Comparison of ENCODE assay signal across 13 cellular contexts in genomic region chr10:110613341-110613995, GRCh38. TPM values are rescaled to one million over a fixed set of nuclear protein-coding genes. Genes with fewer than 3 reads are reported as not detected.
A peak's percentile ranks its signal among the peaks of the same experiment; 100 is the strongest.
DNase-seq lines count a peak whose midpoint lies in the region; ATAC-seq and TF ChIP-seq lines count a peak whose summit lies in the region.
"Had no signal": no experiment of that assay in that cellular context is flagged by ENCODE, and none has a peak within 500 bp of the region (broad histone marks: within the 10 kb centered on the region; RNA-seq: fewer than 3 reads in every experiment).

No MANE protein-coding gene starts in this region.

- no peak overlapping the region for H4K8ac ChIP-seq in mesenchymal stem cell (ENCODE audit: low read length)

- H3K36me3 ChIP-seq in mesenchymal stem cell (ENCODE audit: control insufficient read depth in 1 of 2, insufficient read depth in 2 of 2, low read depth in 1 of 2, low read length in 2 of 2) = no peaks in the 10 kb centered on the region
- H3K36me3 ChIP-seq in upper lobe of right lung = no peaks in the 10 kb centered on the region
- H3K36me3 ChIP-seq: upper lobe of left lung had no signal

- no peak overlapping the region for H3K23ac ChIP-seq in mesenchymal stem cell (ENCODE audit: low read length in 2 of 2)

- H3K14ac ChIP-seq in mesenchymal stem cell (ENCODE audit: low read length in 2 of 2) = no peak overlapping the region

- peak; percentile 14 for ATAC-seq in GM21515 (IDR thresholded peaks at IDR 0.05; ENCODE audit: unreplicated experiment)
- no peak for ATAC-seq in upper lobe of right lung
- ATAC-seq: Panc1, WTC11 had no signal

- no peak overlapping the region for H3K4ac ChIP-seq in mesenchymal stem cell (ENCODE audit: low read depth in 1 of 2, low read length in 2 of 2)

- no peaks in the 10 kb centered on the region for H3K79me1 ChIP-seq in mesenchymal stem cell (replicated peaks; ENCODE audit: low read length, poor library complexity, severe bottlenecking)

- H3K4me3 ChIP-seq in mesenchymal stem cell (ENCODE audit: insufficient read depth in 1 of 2, low read depth in 1 of 2, low read length in 2 of 2) (no peak overlapping the region), upper lobe of right lung (no peak overlapping the region)
- H3K4me3 ChIP-seq: upper lobe of left lung had no signal

- H4K91ac ChIP-seq in mesenchymal stem cell (ENCODE audit: low read length) = no peak overlapping the region

- 91% methylated on average over 6 of the region's 8 CpGs for WGBS in mesenchymal stem cell

- no peaks in the 10 kb centered on the region for H3K4me1 ChIP-seq in mesenchymal stem cell (ENCODE audit: control insufficient read depth, insufficient read depth, low read depth, low read length)
- H3K4me1 ChIP-seq in upper lobe of right lung = no peaks in the 10 kb centered on the region

- intact Hi-C loops in upper lobe of right lung (cut with DNase I) = no loop called here

- H2BK12ac ChIP-seq in mesenchymal stem cell (ENCODE audit: low read length in 2 of 2) = no peak overlapping the region

- no peak overlapping the region for H3K9ac ChIP-seq in mesenchymal stem cell (ENCODE audit: low read length)

- H2AFZ ChIP-seq in mesenchymal stem cell (ENCODE audit: low read depth, low read length) = no peak overlapping the region

- no peak overlapping the region for H3K18ac ChIP-seq in mesenchymal stem cell (ENCODE audit: low read depth in 1 of 2, low read length in 2 of 2)

- H3K4me2 ChIP-seq in mesenchymal stem cell (ENCODE audit: low read length, poor library complexity, severe bottlenecking) = no peak overlapping the region

- no peak overlapping the region for H2BK120ac ChIP-seq in mesenchymal stem cell (ENCODE audit: low read depth, low read length)

- peak; percentile 40 for DNase-seq in SIG-M5 treated with dmso at 0.1 percent for 504 hours (lab: John Stamatoyannopoulos, UW; ENCODE audit: unreplicated experiment)
- no peak for DNase-seq in SIG-M5 (lab: John Stamatoyannopoulos, UW)
- DNase-seq in NOMO-1 treated with DMSO at 0.1 percent for 48 hours (lab: John Stamatoyannopoulos, UW; ENCODE audit: unreplicated experiment) = peak; percentile 66
- DNase-seq in mesenchymal stem cell = no peak
- no peak for DNase-seq in NCI-H146 treated with DMSO at 0.1 percent for 48 hours (lab: John Stamatoyannopoulos, UW; ENCODE audit: unreplicated experiment)
- no peak for DNase-seq in upper lobe of right lung
- no peak for DNase-seq in iPS-NIHi7 (ENCODE audit: extremely low spot score)
- DNase-seq: islet precursor cell, NCI-H1092, upper lobe of left lung had no signal

- H3K9me3 ChIP-seq in mesenchymal stem cell (ENCODE audit: control insufficient read depth, low read length) = no peaks in the 10 kb centered on the region
- H3K9me3 ChIP-seq in upper lobe of right lung = no peaks in the 10 kb centered on the region
- H3K9me3 ChIP-seq: upper lobe of left lung had no signal

- H3K27me3 ChIP-seq in mesenchymal stem cell (ENCODE audit: control insufficient read depth in 1 of 2, insufficient read depth in 1 of 2, low read length in 2 of 2) = peaks cover 0 to 22% of the 10 kb centered on the region in 2 experiments
- no peaks in the 10 kb centered on the region for H3K27me3 ChIP-seq in upper lobe of right lung
- H3K27me3 ChIP-seq: upper lobe of left lung had no signal

- H2AK5ac ChIP-seq in mesenchymal stem cell (ENCODE audit: low read length, severe bottlenecking) = no peak overlapping the region

- H2BK5ac ChIP-seq in mesenchymal stem cell (ENCODE audit: low read depth, low read length, poor library complexity, severe bottlenecking) = peak overlapping the region; percentile 14

- H2BK15ac ChIP-seq in mesenchymal stem cell (ENCODE audit: low read depth, poor library complexity, severe bottlenecking) = no peak overlapping the region

- TF ChIP-seq CTCF in upper lobe of right lung (IDR thresholded peaks at IDR 0.05) = no peak

- H3K27ac ChIP-seq in mesenchymal stem cell (ENCODE audit: low read length, poor library complexity, severe bottlenecking) (no peak overlapping the region), upper lobe of right lung (no peak overlapping the region)
- H3K27ac ChIP-seq: upper lobe of left lung had no signal

RNA-seq across cellular contexts. Expression of gene RBM20, which starts 30.7 kb away (rescaled TPM):
- polyA plus RNA-seq in mesenchymal stem cell (2013, experiment 1 of 2) = 0.68 TPM
- polyA plus RNA-seq in mesenchymal stem cell (2013, experiment 2 of 2) = 0.55 TPM
- total RNA-seq in upper lobe of right lung = 0.41 TPM

RNA-seq across cellular contexts. Expression of gene SMC3, which starts 46.0 kb away (rescaled TPM):
- polyA plus RNA-seq in mesenchymal stem cell (2013, experiment 1 of 2) = 19.1 TPM
- polyA plus RNA-seq in mesenchymal stem cell (2013, experiment 2 of 2) = 19.0 TPM
- 29.8 TPM for total RNA-seq in upper lobe of right lung

Comparison
In these comparisons a context has a peak if more than half of its experiments do, and no peak if none do; other contexts are left out.
1. DNase-seq: peak in SIG-M5 treated with dmso at 0.1 percent for 504 hours (single experiment) and NOMO-1 treated with DMSO at 0.1 percent for 48 hours (single experiment); none in SIG-M5 (single experiment), mesenchymal stem cell (single experiment), NCI-H146 treated with DMSO at 0.1 percent for 48 hours (single experiment), upper lobe of right lung (single experiment) and iPS-NIHi7 (single experiment).